23 cellular contexts compared by ENCODE assay signal in genomic region chr3:81033185-81033584, GRCh38.
"Had no signal": no experiment of that assay in that cellular context is flagged by ENCODE, and none has a peak within 500 bp of the region (broad histone marks: within the 10 kb centered on the region; RNA-seq: fewer than 3 reads in every experiment).

No MANE protein-coding gene starts in this region.

- H3K27me3 Mint-ChIP-seq: dendritic cell treated with granulocyte-macrophage colony-stimulating factor and Interleukin-4, amounts not matched to agents 40 ng/mL and 50 ng/mL, for 4 days; effector memory CD8-positive, alpha-beta T cell; naive B cell had no signal

- H3K4me3 ChIP-seq: colonic mucosa, esophagus muscularis mucosa, gastroesophageal sphincter, heart left ventricle, hepatocyte, left lung, lower lobe of right lung, mucosa of descending colon had no signal

- DNase-seq: colonic mucosa; cortex of kidney; effector CD8-positive, alpha-beta T cell; effector memory CD8-positive, alpha-beta T cell; foreskin keratinocyte; heart left ventricle; hypothalamus; immature natural killer cell; islet precursor cell; kidney; kidney glomerular epithelial cell; left colon; left lung; left ventricle myocardium superior; lower lobe of right lung; mesenchymal stem cell; mucosa of descending colon; naive B cell had no signal

- H3K27ac Mint-ChIP-seq: dendritic cell treated with granulocyte-macrophage colony-stimulating factor and Interleukin-4, amounts not matched to agents 40 ng/mL and 50 ng/mL, for 4 days; effector memory CD8-positive, alpha-beta T cell; immature natural killer cell; mesothelial cell of epicardium; naive B cell had no signal

- H3K4me2 ChIP-seq: hepatocyte had no signal

- H3K36me3 ChIP-seq: colonic mucosa, esophagus muscularis mucosa, gastroesophageal sphincter, heart left ventricle, left lung, lower lobe of right lung had no signal

- H3K9me3 ChIP-seq: colonic mucosa, esophagus muscularis mucosa, gastroesophageal sphincter, lower lobe of right lung, mucosa of descending colon had no signal

- H2AFZ ChIP-seq: hepatocyte had no signal

- ATAC-seq: effector memory CD8-positive, alpha-beta T cell; foreskin keratinocyte; gastroesophageal sphincter; heart left ventricle; left colon; left lung; left ventricle myocardium superior; lower lobe of right lung; mucosa of descending colon had no signal

- H3K4me1 ChIP-seq: colonic mucosa, esophagus muscularis mucosa, foreskin keratinocyte, gastroesophageal sphincter, heart left ventricle, left lung, lower lobe of right lung had no signal

- H3K4me1 Mint-ChIP-seq: immature natural killer cell, mesothelial cell of epicardium, naive B cell had no signal

- H3K27ac ChIP-seq: colonic mucosa, esophagus muscularis mucosa, foreskin keratinocyte, gastroesophageal sphincter, heart left ventricle, hepatocyte, left lung, lower lobe of right lung had no signal

- H3K36me3 Mint-ChIP-seq: immature natural killer cell, mesothelial cell of epicardium, naive B cell had no signal

- H3K79me2 ChIP-seq: hepatocyte had no signal

- H3K27me3 ChIP-seq: colonic mucosa, esophagus muscularis mucosa, foreskin keratinocyte, gastroesophageal sphincter, heart left ventricle, hepatocyte, left lung had no signal

- H3K9me3 Mint-ChIP-seq: dendritic cell treated with granulocyte-macrophage colony-stimulating factor and Interleukin-4, amounts not matched to agents 40 ng/mL and 50 ng/mL, for 4 days; mesothelial cell of epicardium had no signal

- H3K4me3 Mint-ChIP-seq: dendritic cell treated with granulocyte-macrophage colony-stimulating factor and Interleukin-4, amounts not matched to agents 40 ng/mL and 50 ng/mL, for 4 days; effector memory CD8-positive, alpha-beta T cell; immature natural killer cell; mesothelial cell of epicardium; naive B cell had no signal
